11 cellular contexts compared by ENCODE assay signal in genomic region chr10:3426190-3426845, GRCh38.
A peak's percentile ranks its signal among the peaks of the same experiment; 100 is the strongest.
DNase-seq lines count a peak whose midpoint lies in the region; ATAC-seq and TF ChIP-seq lines count a peak whose summit lies in the region.
"Had no signal": no experiment of that assay in that cellular context is flagged by ENCODE, and none has a peak within 500 bp of the region (broad histone marks: within the 10 kb centered on the region; RNA-seq: fewer than 3 reads in every experiment).

No MANE protein-coding gene starts in this region.

- H3K27me3 ChIP-seq in right atrium auricular region (no peaks in the 10 kb centered on the region), upper lobe of right lung (no peaks in the 10 kb centered on the region), ascending aorta (no peaks in the 10 kb centered on the region)
- H3K27me3 ChIP-seq: stomach had no signal

- H3K4me1 ChIP-seq in right atrium auricular region (peaks cover 0 to 40% of the 10 kb centered on the region in 2 donors), upper lobe of right lung (peaks cover 12% of the 10 kb centered on the region), ascending aorta (peaks cover 0 to 2% of the 10 kb centered on the region in 2 donors)

- ATAC-seq in left ventricle myocardium superior (no peak), left colon (peak; percentile 83), upper lobe of right lung (no peak), GM18858 (IDR thresholded peaks at IDR 0.05; ENCODE audit: unreplicated experiment) (no peak)

- DNase-seq in right atrium auricular region (ENCODE audit: low spot score) (peak; percentile 43), left ventricle myocardium superior (no peak), cardiac fibroblast (ENCODE audit: low read depth in 2 of 2) (peak; percentile 84 to 87), left colon (no peak), upper lobe of right lung (no peak), C1 segment of cervical spinal cord (lab: John Stamatoyannopoulos, UW) (no peak), ascending aorta (ENCODE audit: low spot score in 2 of 2) (no peak)
- DNase-seq: activated B cell treated with CpG ODN at 0.5 μM for 24 hours, NCI-H1105, stomach had no signal

- H3K27ac ChIP-seq in right atrium auricular region (no peak overlapping the region), upper lobe of right lung (peak overlapping the region; percentile 5), ascending aorta (no peak overlapping the region)

- intact Hi-C loops in left ventricle myocardium superior (cut with micrococcal nuclease) (no loop called here), left colon (cut with DNase I, micrococcal nuclease) (no loop called here), upper lobe of right lung (cut with DNase I) (no loop called here), ascending aorta (cut with DNase I) (no loop called here)

- H3K4me3 ChIP-seq in right atrium auricular region: no peak overlapping the region
- H3K4me3 ChIP-seq in cardiac fibroblast (replicated peaks in 1 of 2; ENCODE audit: low read depth in 2 of 2, low read length in 2 of 2): no peak overlapping the region
- no peak overlapping the region for H3K4me3 ChIP-seq in upper lobe of right lung
- no peak overlapping the region for H3K4me3 ChIP-seq in ascending aorta
- H3K4me3 ChIP-seq: stomach had no signal

- H3K36me3 ChIP-seq in right atrium auricular region (no peaks in the 10 kb centered on the region), upper lobe of right lung (no peaks in the 10 kb centered on the region), ascending aorta (no peaks in the 10 kb centered on the region)
- H3K36me3 ChIP-seq: stomach had no signal

- TF ChIP-seq CTCF in right atrium auricular region (IDR thresholded peaks at IDR 0.05) (no peak), cardiac fibroblast (IDR thresholded peaks at IDR 0.05; ENCODE audit: low read depth, low read length) (no peak), upper lobe of right lung (IDR thresholded peaks at IDR 0.05) (no peak), ascending aorta (IDR thresholded peaks at IDR 0.05) (no peak)

- H3K9me3 ChIP-seq in right atrium auricular region (no peaks in the 10 kb centered on the region), upper lobe of right lung (no peaks in the 10 kb centered on the region), ascending aorta (no peaks in the 10 kb centered on the region)
- H3K9me3 ChIP-seq: stomach had no signal

Comparison
In these comparisons a context has a peak if more than half of its experiments do, and no peak if none do; other contexts are left out.
1. DNase-seq: peak in right atrium auricular region (single experiment) and cardiac fibroblast (2 of 2); none in left ventricle myocardium superior (single experiment), left colon (0 of 2), upper lobe of right lung (single experiment), C1 segment of cervical spinal cord (0 of 14) and ascending aorta (0 of 2).